Comparison of ENCODE assay signal across 22 cellular contexts in genomic region chr18:78527984-78528383, GRCh38.
"Had no signal": no experiment of that assay in that cellular context is flagged by ENCODE, and none has a peak within 500 bp of the region (broad histone marks: within the 10 kb centered on the region; RNA-seq: fewer than 3 reads in every experiment).

No MANE protein-coding gene starts in this region.

- H3K36me3 Mint-ChIP-seq: memory B cell; natural killer cell; stimulated activated effector memory CD8-positive, alpha-beta T cell treated with anti-CD3 and anti-CD28 coated beads, Interleukin-12 subunit alpha, Interleukin-12 subunit beta, amount 100 ng/mL, for 72 hours had no signal

- H3K4me1 ChIP-seq: gastrocnemius medialis, parathyroid adenoma, sigmoid colon, uterus had no signal

- H3K27ac ChIP-seq: dorsolateral prefrontal cortex, epithelial cell of prostate, gastrocnemius medialis, neutrophil, parathyroid adenoma, sigmoid colon, thoracic aorta, tibial nerve, upper lobe of right lung, uterus had no signal

- H3K9me3 Mint-ChIP-seq: endodermal cell; natural killer cell; stimulated activated effector memory CD8-positive, alpha-beta T cell treated with anti-CD3 and anti-CD28 coated beads, Interleukin-12 subunit alpha, Interleukin-12 subunit beta, amount 100 ng/mL, for 72 hours; stimulated activated naive CD8-positive, alpha-beta T cell treated with anti-CD3 and anti-CD28 coated beads, Interleukin-15, Interleukin-2, amounts not matched to agents 100 ng/mL and 50 ng/mL, for 24 hours had no signal

- H3K9me3 ChIP-seq: gastrocnemius medialis, neutrophil, sigmoid colon, thoracic aorta, tibial nerve, upper lobe of right lung, uterus had no signal

- DNase-seq: dorsolateral prefrontal cortex; effector CD8-positive, alpha-beta T cell; foreskin fibroblast; gastrocnemius medialis; natural killer cell; right cardiac atrium; sigmoid colon; stimulated activated CD4-positive, alpha-beta T cell treated with anti-CD3 and anti-CD28 coated beads, Interleukin-2, amount 100 ng/mL, for 24 hours; stimulated activated CD4-positive, alpha-beta T cell treated with anti-CD3 and anti-CD28 coated beads, Interleukin-4, amount 100 ng/mL, for 24 hours; upper lobe of right lung; uterus had no signal

- H3K27ac Mint-ChIP-seq: endodermal cell; memory B cell; natural killer cell; progenitor cell of endocrine pancreas; stimulated activated effector memory CD8-positive, alpha-beta T cell treated with anti-CD3 and anti-CD28 coated beads, Interleukin-12 subunit alpha, Interleukin-12 subunit beta, amount 100 ng/mL, for 72 hours; stimulated activated naive CD8-positive, alpha-beta T cell treated with anti-CD3 and anti-CD28 coated beads, Interleukin-15, Interleukin-2, amounts not matched to agents 100 ng/mL and 50 ng/mL, for 24 hours had no signal

- H3K4me3 Mint-ChIP-seq: endodermal cell; memory B cell; natural killer cell; stimulated activated effector memory CD8-positive, alpha-beta T cell treated with anti-CD3 and anti-CD28 coated beads, Interleukin-12 subunit alpha, Interleukin-12 subunit beta, amount 100 ng/mL, for 72 hours; stimulated activated naive CD8-positive, alpha-beta T cell treated with anti-CD3 and anti-CD28 coated beads, Interleukin-15, Interleukin-2, amounts not matched to agents 100 ng/mL and 50 ng/mL, for 24 hours had no signal

- H3K4me1 Mint-ChIP-seq: endodermal cell; memory B cell; stimulated activated effector memory CD8-positive, alpha-beta T cell treated with anti-CD3 and anti-CD28 coated beads, Interleukin-12 subunit alpha, Interleukin-12 subunit beta, amount 100 ng/mL, for 72 hours had no signal

- H3K36me3 ChIP-seq: gastrocnemius medialis, neutrophil, sigmoid colon, thoracic aorta, tibial nerve, upper lobe of right lung, uterus had no signal

- H3K27me3 ChIP-seq: neutrophil, tibial nerve, upper lobe of right lung, uterus had no signal

- H3K4me3 ChIP-seq: dorsolateral prefrontal cortex, gastrocnemius medialis, lung, sigmoid colon, thoracic aorta, tibial nerve, upper lobe of right lung, uterus had no signal

- H3K27me3 Mint-ChIP-seq: memory B cell; stimulated activated naive CD8-positive, alpha-beta T cell treated with anti-CD3 and anti-CD28 coated beads, Interleukin-15, Interleukin-2, amounts not matched to agents 100 ng/mL and 50 ng/mL, for 24 hours had no signal
